8 cellular contexts compared by ENCODE assay signal in the genomic region with DNA sequence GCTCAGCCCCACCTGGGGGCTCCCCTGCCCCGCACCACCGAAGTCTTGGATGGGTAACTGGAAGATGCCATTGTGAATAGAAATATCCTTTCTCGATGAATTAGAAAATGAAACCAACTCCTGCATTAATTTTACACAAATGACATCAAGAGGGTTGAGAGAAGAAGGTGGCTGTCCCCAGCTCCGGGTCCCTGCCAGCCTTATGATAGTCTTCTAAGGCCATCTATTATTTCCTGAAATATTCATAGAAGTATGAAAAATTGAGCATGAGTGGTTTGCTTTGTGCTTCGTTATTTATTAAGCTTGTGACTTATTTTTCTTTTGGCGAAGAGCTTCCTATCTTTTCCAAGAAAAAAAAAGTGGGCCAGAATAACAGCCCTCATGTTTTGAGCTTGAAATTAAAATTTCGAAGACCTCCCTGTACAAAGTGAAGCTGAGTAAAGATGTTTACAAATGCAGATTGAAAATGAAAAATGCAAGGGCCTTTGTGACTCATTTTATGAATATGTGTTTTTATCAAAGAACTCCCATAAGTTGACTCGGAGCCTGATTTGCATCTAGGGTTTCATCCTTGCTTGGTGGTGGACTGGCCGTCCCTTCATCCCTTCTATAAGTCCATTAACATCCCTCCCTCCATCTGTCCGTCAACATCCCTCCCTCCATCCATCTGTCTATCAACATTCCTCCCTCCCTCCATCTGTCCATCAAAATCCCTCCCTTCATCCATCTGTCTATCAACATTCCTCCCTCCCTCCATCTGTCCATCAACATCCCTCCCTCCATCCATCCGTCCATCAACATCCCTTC. TPM values are rescaled to one million over a fixed set of nuclear protein-coding genes. Genes with fewer than 3 reads are reported as not detected.
DNase-seq lines count a peak whose midpoint lies in the region; TF ChIP-seq lines count a peak whose summit lies in the region.

No MANE protein-coding gene starts in this region.

- peak overlapping the region; percentile 79 for H3K4me3 Mint-ChIP-seq in progenitor cell of endocrine pancreas (ENCODE audit: low read depth)

- no peak overlapping the region for H3K27ac ChIP-seq in MM.1S (ENCODE audit: low read length)
- H3K27ac ChIP-seq in esophagus muscularis mucosa (replicated peaks in 1 of 4): peak overlapping the region in 1 of 4 donors; percentile 38

- H3K79me2 ChIP-seq in MM.1S (ENCODE audit: low read length): no peaks in the 10 kb centered on the region

- H3K9me3 Mint-ChIP-seq in progenitor cell of endocrine pancreas (ENCODE audit: low read depth): no peaks in the 10 kb centered on the region

- no peaks in the 10 kb centered on the region for H3K36me3 Mint-ChIP-seq in progenitor cell of endocrine pancreas (ENCODE audit: insufficient read depth)

- TF ChIP-seq CTCF in GM20000 (IDR thresholded peaks at IDR 0.05; ENCODE audit: extremely low read depth, missing control alignments) (no peak), MM.1S (IDR thresholded peaks at IDR 0.05; ENCODE audit: low read length) (no peak), esophagus muscularis mucosa (IDR thresholded peaks at IDR 0.05) (no peak), progenitor cell of endocrine pancreas (IDR thresholded peaks at IDR 0.05; ENCODE audit: unreplicated experiment) (no peak)

- H3K9me2 ChIP-seq in MM.1S (replicated peaks; ENCODE audit: insufficient read depth, low read length): no peaks in the 10 kb centered on the region

- peak overlapping the region; percentile 90 for H3K4me2 ChIP-seq in MM.1S (ENCODE audit: low read depth, low read length)

- H3K27me3 ChIP-seq in MM.1S (replicated peaks; ENCODE audit: insufficient read depth, low read length): peaks cover 87% of the 10 kb centered on the region
- peaks cover 0 to 36% (median 0%) of the 10 kb centered on the region in 4 donors for H3K27me3 ChIP-seq in esophagus muscularis mucosa

- DNase-seq in AG08396 (ENCODE audit: low spot score) (peak; percentile 54), GM20000 (ENCODE audit: low spot score) (peak; percentile 73), MM.1S (peak; percentile 7), esophagus muscularis mucosa (ENCODE audit: extremely low spot score) (no peak), progenitor cell of endocrine pancreas (ENCODE audit: low spot score, unreplicated experiment) (no peak), hypothalamus (lab: John Stamatoyannopoulos, UW) (no peak), retina (no peak), NCI-H526 (lab: John Stamatoyannopoulos, UW) (no peak)

- H3K4me1 ChIP-seq in MM.1S (ENCODE audit: low read length) (no peaks in the 10 kb centered on the region), esophagus muscularis mucosa (peaks cover 7 to 20% (median 13%) of the 10 kb centered on the region in 4 donors)

- intact Hi-C loops in esophagus muscularis mucosa (cut with DNase I): no loop called here

- H3K27ac Mint-ChIP-seq in progenitor cell of endocrine pancreas: no peak overlapping the region

- H3K36me3 ChIP-seq in MM.1S (replicated peaks; ENCODE audit: insufficient read depth, low read length) (no peaks in the 10 kb centered on the region), esophagus muscularis mucosa (no peaks in the 10 kb centered on the region)

- peak overlapping the region; percentile 90 for H2AFZ ChIP-seq in MM.1S (ENCODE audit: low read length)

- WGBS in esophagus muscularis mucosa: 40% methylated on average over 11 of the region's 11 CpGs

- no peaks in the 10 kb centered on the region for H3F3A ChIP-seq in MM.1S (ENCODE audit: insufficient read depth, low read length)

- H4K20me1 ChIP-seq in MM.1S (ENCODE audit: insufficient read depth, low read length): no peaks in the 10 kb centered on the region

- H3K27me3 Mint-ChIP-seq in progenitor cell of endocrine pancreas: peaks cover 29% of the 10 kb centered on the region

- TF ChIP-seq POLR2A in esophagus muscularis mucosa (IDR thresholded peaks at IDR 0.05; ENCODE audit: low read depth): no peak

- peaks cover 9% of the 10 kb centered on the region for H3K4me1 Mint-ChIP-seq in progenitor cell of endocrine pancreas (ENCODE audit: low read depth)

- H3K4me3 ChIP-seq in MM.1S (ENCODE audit: low read length) (peak overlapping the region; percentile 85), esophagus muscularis mucosa (peak overlapping the region; percentile 55 to 65 (median 64))

- H3K9me3 ChIP-seq in MM.1S (replicated peaks; ENCODE audit: insufficient read depth, low read length): no peaks in the 10 kb centered on the region
- no peaks in the 10 kb centered on the region for H3K9me3 ChIP-seq in esophagus muscularis mucosa

- H3K9ac ChIP-seq in MM.1S (ENCODE audit: low read length): peak overlapping the region; percentile 41; the same call in 1 of the 2 replicates

- no peak for TF ChIP-seq EP300 in esophagus muscularis mucosa (IDR thresholded peaks at IDR 0.05)

RNA-seq across cellular contexts. Expression of a gene that starts 20.5 kb away (rescaled TPM):
- total RNA-seq in esophagus muscularis mucosa: 1 to 10 TPM in 1 of 4 donors, under 1 TPM in 3; under 0.01 to 1.3 (median 0.28) TPM
- total RNA-seq in progenitor cell of endocrine pancreas: 12.5 and 15.4 TPM in 2 replicates

Comparison
In these comparisons a context has a peak if more than half of its experiments do, and no peak if none do; other contexts are left out.
1. DNase-seq: peak in AG08396 (single experiment), GM20000 (single experiment) and MM.1S (single experiment); none in esophagus muscularis mucosa (single experiment), progenitor cell of endocrine pancreas (single experiment), hypothalamus (0 of 51), retina (single experiment) and NCI-H526 (0 of 2).